11 cellular contexts compared by ENCODE assay signal in genomic region chr12:52243264-52243773, GRCh38. TPM values are rescaled to one million over a fixed set of nuclear protein-coding genes. Genes with fewer than 3 reads are reported as not detected.
A peak's percentile ranks its signal among the peaks of the same experiment; 100 is the strongest.
DNase-seq lines count a peak whose midpoint lies in the region; ATAC-seq, FAIRE-seq and TF ChIP-seq lines count a peak whose summit lies in the region.
"Had no signal": no experiment of that assay in that cellular context is flagged by ENCODE, and none has a peak within 500 bp of the region (broad histone marks: within the 10 kb centered on the region; RNA-seq: fewer than 3 reads in every experiment).

No MANE protein-coding gene starts in this region.

- WGBS in A549 (ENCODE audit: missing lambda C conversion rate), result 16% methylated on average over 5 of the region's 5 CpGs

- H3K27ac Mint-ChIP-seq in HFFc6 (peak overlapping the region; percentile 98), progenitor cell of endocrine pancreas (no peak overlapping the region)
- peak overlapping the region; percentile 90 for H3K27ac Mint-ChIP-seq in activated CD8-positive, alpha-beta T cell treated with anti-CD3 and anti-CD28 coated beads for 36 hours

- H3K4me1 ChIP-seq in A549 (peaks cover 100% of the 10 kb centered on the region), kidney (ENCODE audit: control insufficient read depth in 1 of 2, insufficient read depth in 1 of 2, low read depth in 1 of 2, low read length in 2 of 2) (peaks cover 21 to 27% of the 10 kb centered on the region in 2 donors)

- TF ChIP-seq POLR2A in A549 (IDR thresholded peaks at IDR 0.05; ENCODE audit: low read length), result no peak

- TF ChIP-seq CTCF in A549 (IDR thresholded peaks at IDR 0.05), result no peak
- no peak for TF ChIP-seq CTCF in HFFc6 (IDR thresholded peaks at IDR 0.05)
- TF ChIP-seq CTCF in activated CD8-positive, alpha-beta T cell treated with anti-CD3 and anti-CD28 coated beads for 36 hours (IDR thresholded peaks at IDR 0.05), result no peak
- no peak for TF ChIP-seq CTCF in kidney (IDR thresholded peaks at IDR 0.05; ENCODE audit: borderline replicate concordance, extremely low read depth, insufficient read depth)
- no peak for TF ChIP-seq CTCF in progenitor cell of endocrine pancreas (IDR thresholded peaks at IDR 0.05; ENCODE audit: unreplicated experiment)

- peaks cover 2% of the 10 kb centered on the region; the same call in 1 of the 2 replicates for H3K27me3 Mint-ChIP-seq in HFFc6 (ENCODE audit: insufficient read depth)
- peaks cover 2% of the 10 kb centered on the region for H3K27me3 Mint-ChIP-seq in activated CD8-positive, alpha-beta T cell treated with anti-CD3 and anti-CD28 coated beads for 36 hours
- peaks cover 30% of the 10 kb centered on the region for H3K27me3 Mint-ChIP-seq in progenitor cell of endocrine pancreas

- H3K4me3 Mint-ChIP-seq in HFFc6, result 0 out of 2 replicates have a peak overlapping the region, but pooled peaks have one; percentile 74
- no peak overlapping the region for H3K4me3 Mint-ChIP-seq in activated CD8-positive, alpha-beta T cell treated with anti-CD3 and anti-CD28 coated beads for 36 hours
- H3K4me3 Mint-ChIP-seq in progenitor cell of endocrine pancreas (ENCODE audit: low read depth), result no peak overlapping the region

- peak in 1 of 2 experiments; percentile 61 for DNase-seq in A549 (ENCODE audit: low read depth in 1 of 2, low spot score in 1 of 2)
- no peak for DNase-seq in HFFc6
- DNase-seq in activated CD8-positive, alpha-beta T cell treated with anti-CD3 and anti-CD28 coated beads for 36 hours, result no peak
- DNase-seq in kidney, result no peak
- no peak for DNase-seq in progenitor cell of endocrine pancreas (ENCODE audit: low spot score, unreplicated experiment)
- no peak for DNase-seq in GM19240 (ENCODE audit: insufficient read length, low spot score)
- no peak for DNase-seq in pons (ENCODE audit: low spot score)

- TF ChIP-seq RAD21 in A549 (conservative IDR thresholded peaks at IDR 0.05 in 1 of 2, IDR thresholded peaks at IDR 0.05 in 1 of 2), result no peak

- H3K36me3 Mint-ChIP-seq in HFFc6 (ENCODE audit: low read depth), result no peaks in the 10 kb centered on the region; the same call in 1 of the 2 replicates
- H3K36me3 Mint-ChIP-seq in activated CD8-positive, alpha-beta T cell treated with anti-CD3 and anti-CD28 coated beads for 36 hours (ENCODE audit: low read depth), result no peaks in the 10 kb centered on the region
- no peaks in the 10 kb centered on the region for H3K36me3 Mint-ChIP-seq in progenitor cell of endocrine pancreas (ENCODE audit: insufficient read depth)

- H3K4me1 Mint-ChIP-seq in HFFc6 (ENCODE audit: low read depth) (peaks cover 72% of the 10 kb centered on the region), progenitor cell of endocrine pancreas (ENCODE audit: low read depth) (peaks cover 47% of the 10 kb centered on the region)
- H3K4me1 Mint-ChIP-seq in activated CD8-positive, alpha-beta T cell treated with anti-CD3 and anti-CD28 coated beads for 36 hours (ENCODE audit: low read depth), result peaks cover 23% of the 10 kb centered on the region

- ATAC-seq in A549, result peak in 1 of 2 experiments; percentile 1; a peak in 3 of 6 replicates
- no peak for ATAC-seq in activated CD8-positive, alpha-beta T cell treated with anti-CD3 and anti-CD28 coated beads for 36 hours
- ATAC-seq in GM19324 (IDR thresholded peaks at IDR 0.05; ENCODE audit: low FRiP score, unreplicated experiment), result no peak

- H3K36me3 ChIP-seq in kidney (ENCODE audit: control insufficient read depth in 1 of 2, insufficient read depth in 2 of 2, low read length in 2 of 2), result no peaks in the 10 kb centered on the region
- H3K36me3 ChIP-seq: upper lobe of right lung had no signal

- FAIRE-seq in A549 (lab: Jason Lieb, UNC) (peak; percentile 43), kidney (lab: Jason Lieb, UNC) (no peak)
- FAIRE-seq: frontal cortex had no signal

- TF ChIP-seq EP300 in A549 (IDR thresholded peaks at IDR 0.05), result no peak

- H3K9ac ChIP-seq in kidney (ENCODE audit: low read length in 2 of 2), result peak overlapping the region in 1 of 2 donors; percentile 3

- H3K27ac ChIP-seq in A549, result peak overlapping the region; percentile 92 to 97
- peak overlapping the region; percentile 86 to 88 for H3K27ac ChIP-seq in kidney (ENCODE audit: low read depth in 2 of 2, low read length in 2 of 2)
- H3K27ac ChIP-seq: psoas muscle had no signal

- intact Hi-C loops in activated CD8-positive, alpha-beta T cell treated with anti-CD3 and anti-CD28 coated beads for 36 hours (cut with micrococcal nuclease), result no loop called here
- intact Hi-C loops in kidney (cut with DNase I), result no loop called here

- H3K9me3 Mint-ChIP-seq in HFFc6, result no peaks in the 10 kb centered on the region
- no peaks in the 10 kb centered on the region for H3K9me3 Mint-ChIP-seq in activated CD8-positive, alpha-beta T cell treated with anti-CD3 and anti-CD28 coated beads for 36 hours
- H3K9me3 Mint-ChIP-seq in progenitor cell of endocrine pancreas (ENCODE audit: low read depth), result no peaks in the 10 kb centered on the region

- H3K4me2 ChIP-seq in A549, result peak overlapping the region; percentile 99

- H3K4me3 ChIP-seq in A549, result peak overlapping the region; percentile 11; the same call in 1 of the 3 replicates
- no peak overlapping the region for H3K4me3 ChIP-seq in kidney (ENCODE audit: low read length in 2 of 2)
- H3K4me3 ChIP-seq: psoas muscle, upper lobe of right lung had no signal

- CTCF ChIA-PET in A549 (lab: Yijun Ruan, JAX), result interaction anchor here (0.5 to 14.8 kb wide), 14 partner anchors 8 to 637 kb away, joined by 3 to 321 read pairs (median 12); partner anchors contain the start of genes KRT7 and KRT86
- CTCF ChIA-PET in activated CD8-positive, alpha-beta T cell treated with anti-CD3 and anti-CD28 coated beads for 36 hours (lab: Charles Lee), result interaction anchor here (0.9 to 1.8 kb wide), 3 partner anchors 19 to 84 kb away, joined by 3 to 8 read pairs (median 7); no protein-coding TSS in a partner anchor

- H3K9me3 ChIP-seq in A549 (no peaks in the 10 kb centered on the region), kidney (ENCODE audit: control insufficient read depth in 1 of 2, low read length in 2 of 2) (no peaks in the 10 kb centered on the region)
- H3K9me3 ChIP-seq: psoas muscle, upper lobe of right lung had no signal

- POLR2A ChIA-PET in A549 (lab: Yijun Ruan, JAX), result interaction anchor here (0.6 to 18.5 kb wide), 7 partner anchors 9 to 713 kb away, joined by 3 to 383 read pairs (median 5); partner anchors contain the start of genes KRT7 and KRT86
- POLR2A ChIA-PET in activated CD8-positive, alpha-beta T cell treated with anti-CD3 and anti-CD28 coated beads for 36 hours (lab: Charles Lee), result interaction anchor here (0.6 to 0.8 kb wide), 2 partner anchors 8 to 22 kb away, joined by 3 to 4 read pairs; no protein-coding TSS in a partner anchor

TF ChIP-seq in A549, 52 proteins besides CTCF, POLR2A, EP300 and RAD21 (continues in another document):
- TF ChIP-seq KDM1A (IDR thresholded peaks at IDR 0.05; ENCODE audit: low read depth), result no peak

RNA-seq across cellular contexts. Expression of gene KRT7, which starts 10.3 kb away (rescaled TPM):
- polyA plus RNA-seq in A549 (2011; rRNA removed) (2,033 and 2,623 TPM in 2 replicates), A549 (2017; fragmentation: RNase III; extraction: RNeasy Plus Mini Kit Qiagen cat#74134 plus additional on column Dnase treatment) (3,055 to 3,652 TPM (median 3,189 TPM) in 3 replicates), kidney (ENCODE audit: insufficient read depth, low read depth, low replicate concordance) (173 TPM)
- polyA plus RNA-seq in A549 (2012; cell fraction: cytosol; rRNA removed), result 5,680 and 6,103 TPM in 2 replicates
- 6,979 and 9,418 TPM in 2 replicates for polyA plus RNA-seq in A549 (2012; cell fraction: nucleus; rRNA removed)
- polyA minus RNA-seq in A549 (2011; rRNA and poly(A)+ RNA removed), result 2,472 and 2,922 TPM in 2 replicates
- total RNA-seq in HFFc6 (2021; fragmentation: NEBNext Ultra II Directional; extraction: Animal tissue kit (Norgen Biotek cat#: 25700)), result 100 to 1,000 TPM in 2 of 6 experiments, 10 to 100 TPM in 4; 62.7 to 379 (median 67.5) TPM
- 1 to 10 TPM; 2.1 to 3.1 TPM for total RNA-seq in activated CD8-positive, alpha-beta T cell treated with anti-CD3 and anti-CD28 coated beads for 36 hours
- total RNA-seq in kidney (1,490 TPM), progenitor cell of endocrine pancreas (11.6 and 18.2 TPM in 2 replicates)
- total RNA-seq: frontal cortex had no signal

RNA-seq across cellular contexts. Expression of gene KRT86, which starts 31.1 kb away (rescaled TPM):
- polyA plus RNA-seq in A549 (2011; rRNA removed) (23.5 and 43.0 TPM in 2 replicates), A549 (2017; fragmentation: RNase III; extraction: RNeasy Plus Mini Kit Qiagen cat#74134 plus additional on column Dnase treatment) (331 to 441 TPM (median 378 TPM) in 3 replicates), kidney (ENCODE audit: insufficient read depth, low read depth, low replicate concordance) (not detected)
- polyA plus RNA-seq in A549 (2012; cell fraction: cytosol; rRNA removed), result 10.6 and 13.1 TPM in 2 replicates
- polyA plus RNA-seq in A549 (2012; cell fraction: nucleus; rRNA removed), result 73.1 and 148 TPM in 2 replicates
- 4.4 and 5.3 TPM in 2 replicates for polyA minus RNA-seq in A549 (2011; rRNA and poly(A)+ RNA removed)
- under 1 TPM in 5 of 6 experiments, not detected in 1; 0.15 to 0.26 (median 0.19) TPM for total RNA-seq in HFFc6 (2021; fragmentation: NEBNext Ultra II Directional; extraction: Animal tissue kit (Norgen Biotek cat#: 25700))
- not detected for total RNA-seq in activated CD8-positive, alpha-beta T cell treated with anti-CD3 and anti-CD28 coated beads for 36 hours
- total RNA-seq in kidney (1.3 TPM), progenitor cell of endocrine pancreas (not detected in 2 replicates)

RNA-seq across cellular contexts. Expression of gene KRT81, which starts 48.0 kb away (rescaled TPM):
- polyA plus RNA-seq in A549 (2011; rRNA removed) (1,799 and 1,935 TPM in 2 replicates), A549 (2017; fragmentation: RNase III; extraction: RNeasy Plus Mini Kit Qiagen cat#74134 plus additional on column Dnase treatment) (3,419 to 3,643 TPM (median 3,445 TPM) in 3 replicates), kidney (ENCODE audit: insufficient read depth, low read depth, low replicate concordance) (not detected)
- polyA plus RNA-seq in A549 (2012; cell fraction: cytosol; rRNA removed), result 4,307 and 4,853 TPM in 2 replicates
- polyA plus RNA-seq in A549 (2012; cell fraction: nucleus; rRNA removed), result 4,173 and 4,472 TPM in 2 replicates
- polyA minus RNA-seq in A549 (2011; rRNA and poly(A)+ RNA removed), result 632 and 835 TPM in 2 replicates
- under 1 TPM; 0.34 to 0.84 (median 0.70) TPM for total RNA-seq in HFFc6 (2021; fragmentation: NEBNext Ultra II Directional; extraction: Animal tissue kit (Norgen Biotek cat#: 25700))
- total RNA-seq in activated CD8-positive, alpha-beta T cell treated with anti-CD3 and anti-CD28 coated beads for 36 hours, result not detected
- total RNA-seq in kidney (not detected), progenitor cell of endocrine pancreas (not detected in 2 replicates)
- total RNA-seq: frontal cortex, psoas muscle, upper lobe of right lung had no signal

RNA-seq across cellular contexts. Expression of gene KRT80, which starts 51.5 kb away (rescaled TPM):
- 59.8 and 63.1 TPM in 2 replicates for polyA plus RNA-seq in A549 (2011; rRNA removed)
- polyA plus RNA-seq in A549 (2012; cell fraction: cytosol; rRNA removed), result 62.9 and 86.5 TPM in 2 replicates
- polyA plus RNA-seq in A549 (2012; cell fraction: nucleus; rRNA removed), result 87.4 and 102 TPM in 2 replicates
- 38.3 to 56.4 TPM (median 46.0 TPM) in 3 replicates for polyA plus RNA-seq in A549 (2017; fragmentation: RNase III; extraction: RNeasy Plus Mini Kit Qiagen cat#74134 plus additional on column Dnase treatment)
- polyA minus RNA-seq in A549 (2011; rRNA and poly(A)+ RNA removed), result 76.5 and 77.5 TPM in 2 replicates
- total RNA-seq in HFFc6 (2021; fragmentation: NEBNext Ultra II Directional; extraction: Animal tissue kit (Norgen Biotek cat#: 25700)), result 1 to 10 TPM; 2.3 to 3.7 (median 2.8) TPM
- not detected for total RNA-seq in activated CD8-positive, alpha-beta T cell treated with anti-CD3 and anti-CD28 coated beads for 36 hours
- 12.3 TPM for total RNA-seq in kidney
- 1.0 TPM for polyA plus RNA-seq in kidney (ENCODE audit: insufficient read depth, low read depth, low replicate concordance)
- total RNA-seq in progenitor cell of endocrine pancreas, result 0.07 and 0.20 TPM in 2 replicates
- total RNA-seq: frontal cortex had no signal
